Comparison of ENCODE assay signal across 14 cellular contexts in the genomic region with DNA sequence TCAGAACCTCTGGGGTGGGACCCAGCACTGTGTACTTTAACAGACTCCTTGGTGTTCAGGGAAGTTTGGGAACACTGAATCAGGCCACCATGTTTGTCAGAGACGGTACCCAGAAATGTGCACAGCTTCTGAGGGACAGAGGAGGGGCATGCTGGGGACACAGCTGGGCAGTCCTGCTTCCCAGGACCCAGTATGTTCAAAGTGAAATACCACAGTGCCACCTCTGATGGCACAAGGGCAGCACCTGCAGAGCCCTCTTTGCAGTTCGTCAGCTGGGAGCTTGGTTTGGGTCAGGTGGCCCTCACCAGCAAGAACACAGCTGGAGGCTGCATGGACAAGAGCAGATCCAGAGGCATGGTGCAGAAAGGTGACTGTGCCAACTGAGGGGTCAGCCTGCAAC.
"Had no signal": no experiment of that assay in that cellular context is flagged by ENCODE, and none has a peak within 500 bp of the region (broad histone marks: within the 10 kb centered on the region; RNA-seq: fewer than 3 reads in every experiment).

No MANE protein-coding gene starts in this region.

- ATAC-seq: heart left ventricle; stimulated activated naive B cell treated with anti-CD40 and anti-IgM and Interleukin-4, amounts not matched to agents 10 μg/mL and 1 μg/mL and 100 μg/mL, for 72 hours had no signal

- H3K27ac ChIP-seq: heart left ventricle, transverse colon had no signal

- H3K9me3 Mint-ChIP-seq: activated B cell treated with CpG ODN at 0.5 μM for 24 hours; stimulated activated naive B cell treated with anti-CD40 and anti-IgM and Interleukin-4, amounts not matched to agents 10 μg/mL and 1 μg/mL and 100 μg/mL, for 72 hours had no signal

- H3K4me3 Mint-ChIP-seq: activated B cell treated with CpG ODN at 0.5 μM for 24 hours; mesothelial cell of epicardium; nephron progenitor cell; stimulated activated naive B cell treated with anti-CD40 and anti-IgM and Interleukin-4, amounts not matched to agents 10 μg/mL and 1 μg/mL and 100 μg/mL, for 72 hours had no signal

- H3K27me3 Mint-ChIP-seq: activated B cell treated with CpG ODN at 0.5 μM for 24 hours; stimulated activated naive B cell treated with anti-CD40 and anti-IgM and Interleukin-4, amounts not matched to agents 10 μg/mL and 1 μg/mL and 100 μg/mL, for 72 hours had no signal

- H3K36me3 ChIP-seq: breast epithelium, transverse colon had no signal

- H3K9me3 ChIP-seq: breast epithelium, psoas muscle, transverse colon had no signal

- DNase-seq: activated B cell treated with CpG ODN at 0.5 μM for 24 hours; activated CD4-positive, alpha-beta T cell treated with anti-CD3 and anti-CD28 coated beads for 48 hours; activated CD8-positive, alpha-beta memory T cell treated with anti-CD3 and anti-CD28 coated beads, Interleukin-2, amount 50 U/mL, for 48 hours; activated naive CD4-positive, alpha-beta T cell treated with Interleukin-2 at 50 U/mL for 16 hours; aorta; heart left ventricle; nephron progenitor cell; psoas muscle; stimulated activated naive B cell treated with anti-CD40 and anti-IgM and Interleukin-4, amounts not matched to agents 10 μg/mL and 1 μg/mL and 100 μg/mL, for 72 hours; substantia nigra; transverse colon had no signal

- H3K27ac Mint-ChIP-seq: activated B cell treated with CpG ODN at 0.5 μM for 24 hours; mesothelial cell of epicardium; nephron progenitor cell; stimulated activated naive B cell treated with anti-CD40 and anti-IgM and Interleukin-4, amounts not matched to agents 10 μg/mL and 1 μg/mL and 100 μg/mL, for 72 hours had no signal

- H3K4me3 ChIP-seq: breast epithelium, heart left ventricle, lung, psoas muscle, transverse colon had no signal

- H3K27me3 ChIP-seq: breast epithelium, heart left ventricle, transverse colon had no signal
